In genomic region chr12:4648499-4649357, GRCh38 we compare ENCODE assay signal across 8 cellular contexts. TPM values are rescaled to one million over a fixed set of nuclear protein-coding genes. Genes with fewer than 3 reads are reported as not detected.
A peak's percentile ranks its signal among the peaks of the same experiment; 100 is the strongest.
DNase-seq lines count a peak whose midpoint lies in the region; ATAC-seq, FAIRE-seq and TF ChIP-seq lines count a peak whose summit lies in the region.

Gene AKAP3, minus strand, starts transcription at chr12:4649051. Its CDS starts 10,855 bp downstream, at chr12:4638196.
Gene NDUFA9, plus strand, starts transcription at chr12:4649114. Its CDS starts 13 bp downstream, at chr12:4649127.

- peak within 1 kb of the TSS; percentile 94 for H3K4me2 ChIP-seq in A549

- H3K27ac ChIP-seq in A549 (peak within 1 kb of the TSS; percentile 84 to 86), spleen (peak within 1 kb of the TSS; percentile 86 to 91 (median 88))

- H3K27me3 ChIP-seq in spleen (replicated peaks in 1 of 7) = no peaks in the 10 kb centered on the region

- no peak for TF ChIP-seq EP300 in A549 (IDR thresholded peaks at IDR 0.05)

- no peaks in the 10 kb centered on the region for H3K9me3 ChIP-seq in A549
- no peaks in the 10 kb centered on the region for H3K9me3 ChIP-seq in spleen

- peaks cover 0 to 12% (median 0%) of the 10 kb centered on the region in 6 donors for H3K36me3 ChIP-seq in spleen

- POLR2A ChIA-PET in A549 (lab: Yijun Ruan, JAX) = interaction anchor here (0.7 to 1.6 kb wide), 3 partner anchors 8 to 115 kb away, joined by 3 to 7 read pairs (median 3); no protein-coding TSS in a partner anchor
- POLR2A ChIA-PET in activated B cell treated with CpG ODN at 0.5 μM for 24 hours (lab: Charles Lee) = interaction anchor here (0.6 to 1.9 kb wide), 11 partner anchors 10 to 374 kb away, joined by 3 to 9 read pairs (median 4); partner anchors contain the start of gene RAD51AP1

- H3K4me1 Mint-ChIP-seq in activated B cell treated with CpG ODN at 0.5 μM for 24 hours = peaks cover 49% of the 10 kb centered on the region

- peak within 1 kb of the TSS; percentile 89 for H3K4me3 Mint-ChIP-seq in activated B cell treated with CpG ODN at 0.5 μM for 24 hours

- peak; percentile 98 to 99 for ATAC-seq in A549
- ATAC-seq in GM18858 (IDR thresholded peaks at IDR 0.05; ENCODE audit: unreplicated experiment) = peak; percentile 44
- peak; percentile 74 for ATAC-seq in HG03103 (IDR thresholded peaks at IDR 0.05; ENCODE audit: low read depth, unreplicated experiment)
- peak; percentile 94 for ATAC-seq in activated B cell treated with CpG ODN at 0.5 μM for 24 hours (ENCODE audit: low read depth)

- H3K4me1 ChIP-seq in A549 (peaks cover 13% of the 10 kb centered on the region; the same call in 2 of the 3 replicates), spleen (peaks cover 20 to 62% (median 42%) of the 10 kb centered on the region in 6 donors)

- intact Hi-C loops in activated B cell treated with CpG ODN at 0.5 μM for 24 hours (cut with micrococcal nuclease) = loop anchor here (1.0 to 5.0 kb wide), 6 partner anchors 44 to 775 kb away; partner anchors contain the start of genes PARP11, RAD51AP1 and TIGAR
- intact Hi-C loops in spleen (cut with DNase I; ENCODE audit: low total_unique reads) = no loop called here

- H3K27ac Mint-ChIP-seq in activated B cell treated with CpG ODN at 0.5 μM for 24 hours = peak within 1 kb of the TSS; percentile 88

- CTCF ChIA-PET in A549 (lab: Yijun Ruan, JAX) = interaction anchor here (0.7 to 1.3 kb wide), 3 partner anchors 10 to 44 kb away, joined by 3 to 6 read pairs (median 5); no protein-coding TSS in a partner anchor
- CTCF ChIA-PET in activated B cell treated with CpG ODN at 0.5 μM for 24 hours (lab: Charles Lee) = interaction anchor here (2.0 kb wide), 1 partner anchor 44 kb away, joined by 8 read pairs; no protein-coding TSS in a partner anchor

- TF ChIP-seq RAD21 in A549 (conservative IDR thresholded peaks at IDR 0.05 in 1 of 2, IDR thresholded peaks at IDR 0.05 in 1 of 2) = no peak

- 1% methylated on average over 39 of the region's 39 CpGs for WGBS in A549 (ENCODE audit: missing lambda C conversion rate)
- 0 to 1% (median 0%) methylated on average over 36 to 39 of the region's 39 CpGs for WGBS in spleen, 5 donors

- TF ChIP-seq POLR2A in A549 (IDR thresholded peaks at IDR 0.05; ENCODE audit: low read length) (peak; percentile 88), spleen (IDR thresholded peaks at IDR 0.05) (no peak)

- H3K4me3 ChIP-seq in A549 (peak within 1 kb of the TSS; percentile 75), spleen (peak within 1 kb of the TSS; percentile 62 to 96 (median 78))

- H3K9me3 Mint-ChIP-seq in activated B cell treated with CpG ODN at 0.5 μM for 24 hours = no peaks in the 10 kb centered on the region

- H3K36me3 Mint-ChIP-seq in activated B cell treated with CpG ODN at 0.5 μM for 24 hours (ENCODE audit: low read depth) = peaks cover 24% of the 10 kb centered on the region

- no peaks in the 10 kb centered on the region for H3K27me3 Mint-ChIP-seq in activated B cell treated with CpG ODN at 0.5 μM for 24 hours

- DNase-seq in A549 (ENCODE audit: low read depth in 1 of 2, low spot score in 1 of 2) (peak; percentile 67 to 87), NCI-H2196 (lab: John Stamatoyannopoulos, UW; ENCODE audit: unreplicated experiment) (peak; percentile 44), activated B cell treated with CpG ODN at 0.5 μM for 24 hours (peak; percentile 67), iris pigment epithelial cell (ENCODE audit: low read depth) (peak; percentile 88), spleen (peak; percentile 94)
- peak; percentile 83 for DNase-seq in central memory CD4-positive, alpha-beta T cell

- TF ChIP-seq CTCF in A549 (IDR thresholded peaks at IDR 0.05) = no peak
- TF ChIP-seq CTCF in activated B cell treated with CpG ODN at 0.5 μM for 24 hours (IDR thresholded peaks at IDR 0.05) = no peak
- TF ChIP-seq CTCF in spleen (IDR thresholded peaks at IDR 0.05 in 8 of 11, conservative IDR thresholded peaks at IDR 0.05 in 3 of 11) = no peak

- peak; percentile 98 for FAIRE-seq in A549 (lab: Jason Lieb, UNC)

TF ChIP-seq in A549, 52 proteins besides CTCF, POLR2A, EP300 and RAD21 (continues in another document):
- no peak for TF ChIP-seq SREBF2 (IDR thresholded peaks at IDR 0.05)
- no peak for TF ChIP-seq RFX5 (IDR thresholded peaks at IDR 0.05)
- TF ChIP-seq REST (IDR thresholded peaks at IDR 0.05) = no peak
- peak; percentile 63; the same call in 1 of the 3 replicates for TF ChIP-seq BCL3 (IDR thresholded peaks at IDR 0.05)
- TF ChIP-seq EHF (CRISPR knock-in tag; IDR thresholded peaks at IDR 0.05) = no peak
- TF ChIP-seq CHD4 (IDR thresholded peaks at IDR 0.05; ENCODE audit: borderline replicate concordance) = no peak
- TF ChIP-seq KDM1A (IDR thresholded peaks at IDR 0.05; ENCODE audit: low read depth) = no peak
- TF ChIP-seq MAZ (IDR thresholded peaks at IDR 0.05; ENCODE audit: borderline replicate concordance, low read depth, low read length) = no peak
- no peak for TF ChIP-seq ELK1 (IDR thresholded peaks at IDR 0.05; ENCODE audit: low read depth, low read length)
- no peak for TF ChIP-seq RCOR1 (IDR thresholded peaks at IDR 0.05; ENCODE audit: low read depth, low read length)
- TF ChIP-seq ZC3H11A (IDR thresholded peaks at IDR 0.05) = no peak
- TF ChIP-seq FOSL2 (IDR thresholded peaks at IDR 0.05) = no peak
- no peak for TF ChIP-seq FOSL2 (CRISPR knock-in tag; IDR thresholded peaks at IDR 0.05)
- TF ChIP-seq CHD2 (IDR thresholded peaks at IDR 0.05; ENCODE audit: low read length, partially characterized antibody) = no peak
- TF ChIP-seq TFCP2L1 (CRISPR knock-in tag; IDR thresholded peaks at IDR 0.05) = no peak
- no peak for TF ChIP-seq FOXS1 (CRISPR knock-in tag; IDR thresholded peaks at IDR 0.05)
- TF ChIP-seq MAFK (IDR thresholded peaks at IDR 0.05; ENCODE audit: partially characterized antibody) = no peak

RNA-seq across cellular contexts. Expression of gene AKAP3, which starts in this region (rescaled TPM):
- polyA plus RNA-seq in A549 (2011; rRNA removed) (0.59 and 0.75 TPM in 2 replicates), A549 (2017; fragmentation: RNase III; extraction: RNeasy Plus Mini Kit Qiagen cat#74134 plus additional on column Dnase treatment) (0.14 to 0.51 TPM (median 0.37 TPM) in 3 replicates), spleen (1 to 10 TPM in 1 of 3 donors, under 1 TPM in 2; 0.59 to 1.6 (median 0.76) TPM)
- 0.13 and 0.25 TPM in 2 replicates for polyA plus RNA-seq in A549 (2012; cell fraction: cytosol; rRNA removed)
- polyA plus RNA-seq in A549 (2012; cell fraction: nucleus; rRNA removed) = 0.06 and 0.07 TPM in 2 replicates
- 0.66 and 1.2 TPM in 2 replicates for polyA minus RNA-seq in A549 (2011; rRNA and poly(A)+ RNA removed)
- total RNA-seq in activated B cell treated with CpG ODN at 0.5 μM for 24 hours (3.4 and 3.7 TPM in 2 replicates), spleen (1 to 10 TPM in 5 of 7 donors, under 1 TPM in 2; 0.39 to 2.4 (median 1.6) TPM)

RNA-seq across cellular contexts. Expression of gene NDUFA9, which starts in this region (rescaled TPM):
- polyA plus RNA-seq in A549 (2011; rRNA removed) (81.4 and 125 TPM in 2 replicates), A549 (2017; fragmentation: RNase III; extraction: RNeasy Plus Mini Kit Qiagen cat#74134 plus additional on column Dnase treatment) (113 to 124 TPM (median 121 TPM) in 3 replicates), spleen (10 to 100 TPM; 38.8 to 54.0 (median 50.3) TPM)
- 103 and 134 TPM in 2 replicates for polyA plus RNA-seq in A549 (2012; cell fraction: cytosol; rRNA removed)
- 112 and 155 TPM in 2 replicates for polyA plus RNA-seq in A549 (2012; cell fraction: nucleus; rRNA removed)
- 297 and 349 TPM in 2 replicates for polyA minus RNA-seq in A549 (2011; rRNA and poly(A)+ RNA removed)
- total RNA-seq in activated B cell treated with CpG ODN at 0.5 μM for 24 hours (108 and 125 TPM in 2 replicates), spleen (10 to 100 TPM; 34.8 to 91.0 (median 74.8) TPM)

Comparison
In these comparisons a context has a peak if more than half of its experiments do, and no peak if none do; other contexts are left out.
1. Peak in every context shown above with its lines: DNase-seq, ATAC-seq, H3K4me3 ChIP-seq and H3K27ac ChIP-seq.
2. ATAC-seq: peak in every context shown above with its lines; median percentile 98 in A549; 94 in activated B cell treated with CpG ODN at 0.5 μM for 24 hours; 74 in HG03103; 44 in GM18858.
3. DNase-seq: peak in every context shown above with its lines; median percentile 94 in spleen; 88 in iris pigment epithelial cell; 83 in central memory CD4-positive, alpha-beta T cell; 77 in A549; 67 in activated B cell treated with CpG ODN at 0.5 μM for 24 hours; 44 in NCI-H2196.